In the genomic region with DNA sequence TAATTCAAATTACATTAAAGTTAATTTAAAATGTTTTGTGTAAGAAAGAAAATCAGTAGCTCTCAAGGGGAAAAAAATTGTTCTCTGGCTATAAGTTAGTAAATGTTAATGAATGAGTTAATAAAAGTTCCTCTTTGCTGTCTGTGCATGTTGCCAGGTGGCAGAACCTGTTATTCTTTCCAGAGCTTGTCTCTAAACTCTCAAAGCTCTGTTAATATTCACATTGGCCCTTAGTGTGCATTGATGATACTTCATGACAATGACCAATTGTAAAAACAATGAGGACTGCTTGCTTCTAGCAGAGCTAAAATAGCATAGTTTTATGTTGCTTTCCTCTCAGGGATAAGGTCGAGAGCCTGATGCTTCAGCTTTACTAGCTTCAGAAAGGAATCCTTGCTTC, we compare ENCODE assay signal across 24 cellular contexts.
"Had no signal": no experiment of that assay in that cellular context is flagged by ENCODE, and none has a peak within 500 bp of the region (broad histone marks: within the 10 kb centered on the region; RNA-seq: fewer than 3 reads in every experiment).

No MANE protein-coding gene starts in this region.

- H3K4me1 ChIP-seq: gastrocnemius medialis, heart left ventricle, right atrium auricular region, tibial nerve, uterus had no signal

- ATAC-seq: activated CD8-positive, alpha-beta T cell treated with anti-CD3 and anti-CD28 coated beads, Interleukin-2, amount 10 ng/mL, durations not matched to agents 7 days and 5 days; activated naive CD8-positive, alpha-beta T cell treated with anti-CD3 and anti-CD28 coated beads, Interleukin-2, amount 50 U/mL, for 24 hours; gastrocnemius medialis; heart left ventricle; left colon had no signal

- H3K27ac ChIP-seq: brain microvascular endothelial cell, coronary artery, gastrocnemius medialis, heart left ventricle, right atrium auricular region, tibial nerve, uterus had no signal

- DNase-seq: activated CD4-positive, alpha-beta T cell treated with anti-CD3 and anti-CD28 coated beads, Interleukin-2, amount 10 ng/mL, durations not matched to agents 24 days and 14 days; activated CD8-positive, alpha-beta memory T cell treated with anti-CD3 and anti-CD28 coated beads, Interleukin-2, amount 50 U/mL, for 48 hours; activated CD8-positive, alpha-beta T cell treated with anti-CD3 and anti-CD28 coated beads, Interleukin-2, amount 10 ng/mL, durations not matched to agents 7 days and 5 days; activated effector memory CD4-positive, alpha-beta T cell treated with Interleukin-2 at 50 U/mL for 16 hours; activated naive CD4-positive, alpha-beta T cell treated with anti-CD3 and anti-CD28 coated beads, Interleukin-2, amount 10 ng/mL, durations not matched to agents 7 days and 5 days; activated naive CD8-positive, alpha-beta T cell treated with anti-CD3 and anti-CD28 coated beads, Interleukin-2, amount 50 U/mL, for 24 hours; activated T-cell treated with anti-CD3 and anti-CD28 coated beads, Interleukin-2, amount 50 U/mL, for 48 hours; aorta; brain microvascular endothelial cell; erythroblast; gastrocnemius medialis; heart left ventricle; immature natural killer cell; left colon; midbrain; stimulated activated CD4-positive, alpha-beta T cell treated with anti-CD3 and anti-CD28 coated beads, Interleukin-2, amount 100 ng/mL, for 48 hours; uterus had no signal

- H3K36me3 ChIP-seq: brain microvascular endothelial cell, gastrocnemius medialis, heart left ventricle, right atrium auricular region, tibial nerve, uterus had no signal

- H3K27me3 Mint-ChIP-seq: activated CD4-positive, alpha-beta T cell treated with anti-CD3 and anti-CD28 coated beads, Interleukin-2, amount 10 ng/mL, durations not matched to agents 24 days and 14 days; activated naive CD4-positive, alpha-beta T cell treated with anti-CD3 and anti-CD28 coated beads, Interleukin-2, amount 10 ng/mL, durations not matched to agents 7 days and 5 days; activated naive CD8-positive, alpha-beta T cell treated with anti-CD3 and anti-CD28 coated beads, Interleukin-2, amount 50 U/mL, for 24 hours; progenitor cell of endocrine pancreas; stimulated activated naive CD8-positive, alpha-beta T cell treated with anti-CD3 and anti-CD28 coated beads, Interleukin-15, Interleukin-2, amounts not matched to agents 100 ng/mL and 50 ng/mL, for 24 hours had no signal

- H3K4me1 Mint-ChIP-seq: activated CD4-positive, alpha-beta T cell treated with anti-CD3 and anti-CD28 coated beads, Interleukin-2, amount 10 ng/mL, durations not matched to agents 24 days and 14 days; activated naive CD4-positive, alpha-beta T cell treated with anti-CD3 and anti-CD28 coated beads, Interleukin-2, amount 10 ng/mL, durations not matched to agents 7 days and 5 days; activated naive CD8-positive, alpha-beta T cell treated with anti-CD3 and anti-CD28 coated beads, Interleukin-2, amount 50 U/mL, for 24 hours; immature natural killer cell had no signal

- H3K27me3 ChIP-seq: brain microvascular endothelial cell, gastrocnemius medialis, heart left ventricle, right atrium auricular region, tibial nerve, uterus had no signal

- H3K9me3 ChIP-seq: gastrocnemius medialis, heart left ventricle, right atrium auricular region, tibial nerve, uterus had no signal

- H3K4me3 Mint-ChIP-seq: activated CD4-positive, alpha-beta T cell treated with anti-CD3 and anti-CD28 coated beads, Interleukin-2, amount 10 ng/mL, durations not matched to agents 24 days and 14 days; activated CD8-positive, alpha-beta T cell treated with anti-CD3 and anti-CD28 coated beads, Interleukin-2, amount 10 ng/mL, durations not matched to agents 7 days and 5 days; activated naive CD4-positive, alpha-beta T cell treated with anti-CD3 and anti-CD28 coated beads, Interleukin-2, amount 10 ng/mL, durations not matched to agents 7 days and 5 days; activated naive CD8-positive, alpha-beta T cell treated with anti-CD3 and anti-CD28 coated beads, Interleukin-2, amount 50 U/mL, for 24 hours; immature natural killer cell; stimulated activated naive CD8-positive, alpha-beta T cell treated with anti-CD3 and anti-CD28 coated beads, Interleukin-15, Interleukin-2, amounts not matched to agents 100 ng/mL and 50 ng/mL, for 24 hours; T-helper 1 cell treated with Interleukin-12 subunit alpha and Interleukin-12 subunit beta and Interleukin-4 antibody, amounts not matched to agents 30 μg/mL and 1 μg/mL, for 36 hours had no signal

- H3K9me3 Mint-ChIP-seq: activated CD4-positive, alpha-beta T cell treated with anti-CD3 and anti-CD28 coated beads, Interleukin-2, amount 10 ng/mL, durations not matched to agents 24 days and 14 days; activated naive CD4-positive, alpha-beta T cell treated with anti-CD3 and anti-CD28 coated beads, Interleukin-2, amount 10 ng/mL, durations not matched to agents 7 days and 5 days; activated naive CD8-positive, alpha-beta T cell treated with anti-CD3 and anti-CD28 coated beads, Interleukin-2, amount 50 U/mL, for 24 hours; T-helper 1 cell treated with Interleukin-12 subunit alpha and Interleukin-12 subunit beta and Interleukin-4 antibody, amounts not matched to agents 30 μg/mL and 1 μg/mL, for 36 hours had no signal

- H3K4me3 ChIP-seq: coronary artery, gastrocnemius medialis, heart left ventricle, lung, right atrium auricular region, tibial nerve, uterus had no signal

- H3K36me3 Mint-ChIP-seq: activated naive CD4-positive, alpha-beta T cell treated with anti-CD3 and anti-CD28 coated beads, Interleukin-2, amount 10 ng/mL, durations not matched to agents 7 days and 5 days; immature natural killer cell had no signal

- H3K27ac Mint-ChIP-seq: activated CD4-positive, alpha-beta T cell treated with anti-CD3 and anti-CD28 coated beads, Interleukin-2, amount 10 ng/mL, durations not matched to agents 24 days and 14 days; activated CD8-positive, alpha-beta T cell treated with anti-CD3 and anti-CD28 coated beads, Interleukin-2, amount 10 ng/mL, durations not matched to agents 7 days and 5 days; activated naive CD4-positive, alpha-beta T cell treated with anti-CD3 and anti-CD28 coated beads, Interleukin-2, amount 10 ng/mL, durations not matched to agents 7 days and 5 days; activated naive CD8-positive, alpha-beta T cell treated with anti-CD3 and anti-CD28 coated beads, Interleukin-2, amount 50 U/mL, for 24 hours; immature natural killer cell; progenitor cell of endocrine pancreas; stimulated activated naive CD8-positive, alpha-beta T cell treated with anti-CD3 and anti-CD28 coated beads, Interleukin-15, Interleukin-2, amounts not matched to agents 100 ng/mL and 50 ng/mL, for 24 hours; T-helper 1 cell treated with Interleukin-12 subunit alpha and Interleukin-12 subunit beta and Interleukin-4 antibody, amounts not matched to agents 30 μg/mL and 1 μg/mL, for 36 hours had no signal
